In genomic region chr5:99949969-99950524, GRCh38 we compare ENCODE assay signal across 23 cellular contexts.
"Had no signal": no experiment of that assay in that cellular context is flagged by ENCODE, and none has a peak within 500 bp of the region (broad histone marks: within the 10 kb centered on the region; RNA-seq: fewer than 3 reads in every experiment).

No MANE protein-coding gene starts in this region.

- H3K36me3 ChIP-seq: heart right ventricle, left lung, neural progenitor cell, ovary, right atrium auricular region, right lobe of liver, tibial nerve, upper lobe of left lung had no signal

- DNase-seq: heart right ventricle; left colon; mesendoderm; naive B cell; natural killer cell; nephron progenitor cell; ovary; right lobe of liver; stimulated activated CD4-positive, alpha-beta T cell treated with anti-CD3 and anti-CD28 coated beads, Interleukin-4, amount 100 ng/mL, for 24 hours; stimulated activated naive CD4-positive, alpha-beta T cell treated with Interleukin-2 at 50 U/mL for 16 hours; stimulated activated naive CD8-positive, alpha-beta T cell treated with anti-CD3 and anti-CD28 coated beads, Interleukin-15, amount 100 ng/mL, for 72 hours; substantia nigra had no signal

- H3K9me3 Mint-ChIP-seq: mesothelial cell of epicardium; nephron progenitor cell; neural progenitor cell; stimulated activated naive CD8-positive, alpha-beta T cell treated with anti-CD3 and anti-CD28 coated beads, Interleukin-15, amount 100 ng/mL, for 72 hours had no signal

- H3K4me1 ChIP-seq: heart right ventricle, left lung, neural progenitor cell, right atrium auricular region, right lobe of liver, tibial nerve, upper lobe of left lung had no signal

- H3K27ac Mint-ChIP-seq: mesothelial cell of epicardium; naive B cell; natural killer cell; nephron progenitor cell; neural progenitor cell; progenitor cell of endocrine pancreas; stimulated activated memory B cell treated with anti-CD40 and anti-IgM and Interleukin-4, amounts not matched to agents 10 μg/mL and 1 μg/mL and 100 μg/mL, for 72 hours; stimulated activated naive CD8-positive, alpha-beta T cell treated with anti-CD3 and anti-CD28 coated beads, Interleukin-15, amount 100 ng/mL, for 72 hours had no signal

- H3K4me3 ChIP-seq: heart right ventricle, hepatocyte, left lung, lung, neural progenitor cell, ovary, right atrium auricular region, right lobe of liver, skin epidermis, tibial nerve, upper lobe of left lung had no signal

- H3K27me3 ChIP-seq: heart right ventricle, hepatocyte, left lung, neural progenitor cell, ovary, right atrium auricular region, right lobe of liver, tibial nerve, upper lobe of left lung had no signal

- ATAC-seq: heart right ventricle; left colon; left lung; natural killer cell; stimulated activated memory B cell treated with anti-CD40 and anti-IgM and Interleukin-4, amounts not matched to agents 10 μg/mL and 1 μg/mL and 100 μg/mL, for 72 hours; stimulated activated naive CD8-positive, alpha-beta T cell treated with anti-CD3 and anti-CD28 coated beads, Interleukin-15, amount 100 ng/mL, for 72 hours had no signal

- H3K4me1 Mint-ChIP-seq: mesothelial cell of epicardium; naive B cell; natural killer cell; neural progenitor cell; stimulated activated memory B cell treated with anti-CD40 and anti-IgM and Interleukin-4, amounts not matched to agents 10 μg/mL and 1 μg/mL and 100 μg/mL, for 72 hours; stimulated activated naive CD8-positive, alpha-beta T cell treated with anti-CD3 and anti-CD28 coated beads, Interleukin-15, amount 100 ng/mL, for 72 hours had no signal

- H3K27me3 Mint-ChIP-seq: naive B cell; progenitor cell of endocrine pancreas; stimulated activated memory B cell treated with anti-CD40 and anti-IgM and Interleukin-4, amounts not matched to agents 10 μg/mL and 1 μg/mL and 100 μg/mL, for 72 hours; stimulated activated naive CD8-positive, alpha-beta T cell treated with anti-CD3 and anti-CD28 coated beads, Interleukin-15, amount 100 ng/mL, for 72 hours had no signal

- H3K9me3 ChIP-seq: left lung, ovary, right atrium auricular region, right lobe of liver, tibial nerve, upper lobe of left lung had no signal

- H3K27ac ChIP-seq: heart right ventricle, hepatocyte, left lung, neural progenitor cell, ovary, right atrium auricular region, right lobe of liver, skin epidermis, tibial nerve, upper lobe of left lung had no signal

- H3K4me3 Mint-ChIP-seq: mesothelial cell of epicardium; naive B cell; natural killer cell; nephron progenitor cell; neural progenitor cell; stimulated activated memory B cell treated with anti-CD40 and anti-IgM and Interleukin-4, amounts not matched to agents 10 μg/mL and 1 μg/mL and 100 μg/mL, for 72 hours; stimulated activated naive CD8-positive, alpha-beta T cell treated with anti-CD3 and anti-CD28 coated beads, Interleukin-15, amount 100 ng/mL, for 72 hours had no signal

- H3K36me3 Mint-ChIP-seq: mesothelial cell of epicardium; naive B cell; natural killer cell; neural progenitor cell; stimulated activated memory B cell treated with anti-CD40 and anti-IgM and Interleukin-4, amounts not matched to agents 10 μg/mL and 1 μg/mL and 100 μg/mL, for 72 hours had no signal
